In genomic region chr4:19631814-19632213, GRCh38 we compare ENCODE assay signal across 25 cellular contexts.
DNase-seq lines count a peak whose midpoint lies in the region; ATAC-seq, FAIRE-seq and TF ChIP-seq lines count a peak whose summit lies in the region.
"Had no signal": no experiment of that assay in that cellular context is flagged by ENCODE, and none has a peak within 500 bp of the region (broad histone marks: within the 10 kb centered on the region; RNA-seq: fewer than 3 reads in every experiment).

No MANE protein-coding gene starts in this region.

- H3K4me3 ChIP-seq in HEK293 (ENCODE audit: low read depth, low read length): no peak overlapping the region
- H3K4me3 ChIP-seq in small intestine (ENCODE audit: low read depth in 1 of 2, low read length in 2 of 2): no peak overlapping the region
- H3K4me3 ChIP-seq: BLaER1, GM12878 had no signal

- FAIRE-seq in A204.1 (lab: Jason Lieb, UNC) (peak; percentile 51), endometrium (lab: Jason Lieb, UNC) (peak; percentile 57), small intestine (lab: Jason Lieb, UNC) (peak; percentile 39)
- FAIRE-seq: GM12878, GM12892 had no signal

- no peaks in the 10 kb centered on the region for H3K36me3 ChIP-seq in HEK293 (ENCODE audit: control insufficient read depth in 2 of 2, insufficient read depth in 1 of 2, low read length in 2 of 2)
- H3K36me3 ChIP-seq in small intestine (ENCODE audit: control insufficient read depth in 2 of 2, insufficient read depth in 2 of 2, low read length in 2 of 2): no peaks in the 10 kb centered on the region
- H3K36me3 ChIP-seq: BE2C, BLaER1 had no signal

- no peak for TF ChIP-seq CTCF in HEK293 (tag by site-specific recombination; IDR thresholded peaks at IDR 0.05)

- no peak for TF ChIP-seq POLR2A in GM18505 (IDR thresholded peaks at IDR 0.05; ENCODE audit: borderline replicate concordance, extremely low read depth, insufficient read depth, insufficient read length)

- no peaks in the 10 kb centered on the region for H3K9me3 ChIP-seq in HEK293 (ENCODE audit: control insufficient read depth, insufficient read depth, low read depth, low read length)
- H3K9me3 ChIP-seq in small intestine (ENCODE audit: control insufficient read depth, low read depth): no peaks in the 10 kb centered on the region
- H3K9me3 ChIP-seq: BE2C had no signal

- H3K27ac ChIP-seq in HEK293 (ENCODE audit: extremely low read depth, low read depth, low read length) (no peak overlapping the region), small intestine (ENCODE audit: low read depth in 1 of 2, low read length in 1 of 2) (no peak overlapping the region)
- H3K27ac ChIP-seq: 22Rv1, BLaER1 had no signal

- POLR2A ChIA-PET in HEK293 (lab: Yijun Ruan, JAX): no interaction called here

- CTCF ChIA-PET in HEK293 (lab: Yijun Ruan, JAX): no interaction called here

- no peaks in the 10 kb centered on the region for H3K4me1 ChIP-seq in HEK293 (ENCODE audit: control insufficient read depth, insufficient read depth, low read length)
- H3K4me1 ChIP-seq in small intestine (ENCODE audit: control insufficient read depth in 2 of 2, insufficient read depth in 1 of 2, low read depth in 1 of 2, low read length in 1 of 2): no peaks in the 10 kb centered on the region
- H3K4me1 ChIP-seq: BE2C, BLaER1 had no signal

- WGBS in small intestine, 3 donors: 75 to 97% (median 79%) methylated on average over 1 of the region's 1 CpG

- no peaks in the 10 kb centered on the region for H3K27me3 ChIP-seq in small intestine (ENCODE audit: control insufficient read depth in 2 of 2, insufficient read depth in 2 of 2, low read length in 2 of 2)
- H3K27me3 ChIP-seq: BE2C, BLaER1 had no signal

- DNase-seq in small intestine (no peak), GM03348 (ENCODE audit: low spot score) (no peak)
- DNase-seq: ACHN; BE2C; C1 segment of cervical spinal cord; CD4-positive, alpha-beta memory T cell; CD4-positive, CD25-positive, alpha-beta regulatory T cell; CD8-positive, alpha-beta memory T cell; COR-L47; DMS 273 treated with DMSO at 0.1 percent for 48 hours; DMS153; DMS53; DMS79; DND-41; EL; GF-D8 had no signal

- no peak for ATAC-seq in GM19463 (IDR thresholded peaks at IDR 0.05; ENCODE audit: unreplicated experiment)
- no peak for ATAC-seq in GM18505 (IDR thresholded peaks at IDR 0.05; ENCODE audit: unreplicated experiment)
- ATAC-seq: GM12878 had no signal

TF ChIP-seq in HEK293, 187 proteins besides CTCF, POLR2A, EP300 and RAD21:
- TF ChIP-seq ZNF843 (tag by site-specific recombination; IDR thresholded peaks at IDR 0.05) (no peak), ZNF560 (tag by site-specific recombination; IDR thresholded peaks at IDR 0.05; ENCODE audit: borderline replicate concordance) (no peak), ZNF24 (tag by site-specific recombination; IDR thresholded peaks at IDR 0.05) (no peak), FEZF1 (tag by site-specific recombination; IDR thresholded peaks at IDR 0.05) (no peak), ZBTB17 (tag by site-specific recombination; IDR thresholded peaks at IDR 0.05) (no peak), ZNF133 (tag by site-specific recombination; IDR thresholded peaks at IDR 0.05) (peak; percentile 90), ZNF140 (tag by site-specific recombination; IDR thresholded peaks at IDR 0.05) (no peak), ZNF660 (tag by site-specific recombination; IDR thresholded peaks at IDR 0.05) (no peak), KLF17 (tag by site-specific recombination; IDR thresholded peaks at IDR 0.05) (no peak)
